8 cellular contexts compared by ENCODE assay signal in the genomic region with DNA sequence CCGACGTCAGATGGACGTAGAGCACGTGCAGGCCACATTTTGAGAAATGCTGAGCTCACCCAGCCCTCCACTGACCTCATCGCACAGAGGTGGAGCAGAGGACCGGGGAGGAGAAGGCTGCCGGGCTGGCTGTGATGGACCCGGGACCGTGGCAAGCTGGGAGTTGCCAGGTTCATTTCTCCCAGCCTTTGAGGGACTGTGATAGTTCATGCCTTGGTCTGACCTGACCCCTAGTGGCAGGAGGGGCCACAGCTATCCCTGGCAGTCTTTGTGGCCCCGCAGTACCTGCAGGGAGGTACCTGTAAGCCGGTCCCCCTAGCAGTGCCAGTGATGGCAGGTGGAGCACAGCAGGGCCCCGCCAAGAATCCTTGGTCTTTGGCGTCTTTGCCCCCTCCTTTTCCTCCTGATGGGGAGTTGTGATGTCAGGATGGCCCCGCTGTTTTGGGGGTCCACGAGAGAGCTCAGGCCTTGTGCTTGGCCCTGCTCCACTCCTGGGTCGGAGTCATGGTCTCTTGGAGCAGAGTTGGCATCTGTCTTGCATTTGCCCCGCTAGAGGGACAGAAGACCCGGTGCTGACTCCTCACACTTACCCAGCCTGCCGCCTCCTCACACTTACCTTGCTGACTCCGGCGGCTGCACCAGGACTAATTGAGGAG. TPM values are rescaled to one million over a fixed set of nuclear protein-coding genes. Genes with fewer than 3 reads are reported as not detected.
DNase-seq lines count a peak whose midpoint lies in the region; ATAC-seq and TF ChIP-seq lines count a peak whose summit lies in the region.

No MANE protein-coding gene starts in this region.

- H4K8ac ChIP-seq in H9 (replicated peaks; ENCODE audit: insufficient read length, low read depth, low read length) = no peak overlapping the region

- no peak overlapping the region for H3K18ac ChIP-seq in H9 (ENCODE audit: insufficient read length, low read depth, low read length)

- H3K9ac ChIP-seq in H9 (ENCODE audit: extremely low read depth, insufficient read length, low read length) = no peak overlapping the region

- H3K36me3 Mint-ChIP-seq in H9 (ENCODE audit: insufficient read depth in 1 of 3, low read depth in 3 of 3) = peaks cover 5 to 41% (median 5%) of the 10 kb centered on the region in 3 experiments; a peak in 5 of 7 replicates

- no peaks in the 10 kb centered on the region for H3K79me2 ChIP-seq in H9 (ENCODE audit: insufficient read depth, low read length)

- no peak overlapping the region for H2AK5ac ChIP-seq in H9 (ENCODE audit: insufficient read length, low read length)

- no peak for TF ChIP-seq EP300 in tibial nerve (IDR thresholded peaks at IDR 0.05)

- H3K56ac ChIP-seq in H9 (ENCODE audit: insufficient read length, low read depth, low read length) = no peak overlapping the region

- no peak overlapping the region for H2BK5ac ChIP-seq in H9 (ENCODE audit: insufficient read length, low read length)

- H3K27ac Mint-ChIP-seq in H9 = peak overlapping the region in 1 of 3 experiments; percentile 92; a peak in 1 of 7 replicates

- H3K27ac ChIP-seq in H9 (ENCODE audit: insufficient read length, low read depth, low read length) (no peak overlapping the region), tibial nerve (no peak overlapping the region)

- no peaks in the 10 kb centered on the region for H3K79me1 ChIP-seq in H9 (ENCODE audit: insufficient read depth, low read depth, low read length, poor library complexity, severe bottlenecking)

- H3K9me3 ChIP-seq in H9 (ENCODE audit: control insufficient read depth, low read depth, low read length) (no peaks in the 10 kb centered on the region), tibial nerve (no peaks in the 10 kb centered on the region)

- TF ChIP-seq POLR2A in tibial nerve (IDR thresholded peaks at IDR 0.05) = no peak

- no peak overlapping the region for H3K4ac ChIP-seq in H9 (ENCODE audit: low read depth, low read length)

- H3K36me3 ChIP-seq in BJ (ENCODE audit: control insufficient read depth, insufficient read depth, low read length) (peaks cover 5% of the 10 kb centered on the region), tibial nerve (peaks cover 0 to 4% (median 0%) of the 10 kb centered on the region in 3 donors)

- H3K4me3 ChIP-seq in BJ (ENCODE audit: low read depth, low read length) = no peak overlapping the region
- no peak overlapping the region for H3K4me3 ChIP-seq in foreskin fibroblast (ENCODE audit: low read depth in 1 of 2, low read length in 2 of 2)
- no peak overlapping the region for H3K4me3 ChIP-seq in tibial nerve

- H3K4me1 ChIP-seq in H9 (ENCODE audit: insufficient read depth, low read length) (no peaks in the 10 kb centered on the region), tibial nerve (peaks cover 0 to 6% (median 0%) of the 10 kb centered on the region in 4 donors)

- H2BK20ac ChIP-seq in H9 (ENCODE audit: low read depth, low read length, poor library complexity, severe bottlenecking) = no peak overlapping the region

- ATAC-seq in GM21423 (IDR thresholded peaks at IDR 0.05; ENCODE audit: unreplicated experiment) = no peak

- TF ChIP-seq CTCF in BJ (IDR thresholded peaks at IDR 0.05; ENCODE audit: insufficient read depth, low read depth, low read length) = peak; percentile 84
- peak; percentile 92 for TF ChIP-seq CTCF in H9 (conservative IDR thresholded peaks at IDR 0.05)
- TF ChIP-seq CTCF in foreskin fibroblast (IDR thresholded peaks at IDR 0.05; ENCODE audit: low read depth, low read length) = peak; percentile 76
- TF ChIP-seq CTCF in tibial nerve (IDR thresholded peaks at IDR 0.05) = peak; percentile 68 to 89 (median 74)

- H3K27me3 Mint-ChIP-seq in H9 (ENCODE audit: low read depth) = no peaks in the 10 kb centered on the region

- POLR2A ChIA-PET in BJ (lab: Charles Lee) = interaction anchor here (0.6 kb wide), 1 partner anchor 833 kb away, joined by 3 read pairs; the partner anchor contains the start of gene NCBP3

- H4K20me1 ChIP-seq in H9 (ENCODE audit: control insufficient read depth, insufficient read depth, insufficient read length) = no peaks in the 10 kb centered on the region

- H3K23ac ChIP-seq in H9 (ENCODE audit: insufficient read length, low read depth, low read length) = no peak overlapping the region

- CTCF ChIA-PET in BJ (lab: Yijun Ruan, JAX) = interaction anchor here (0.7 to 5.8 kb wide), 30 partner anchors 8 to 396 kb away, joined by 3 to 83 read pairs (median 4); no protein-coding TSS in a partner anchor

- no peak overlapping the region for H3K14ac ChIP-seq in H9 (ENCODE audit: insufficient read depth, low read length)

- no peak overlapping the region for H2BK120ac ChIP-seq in H9 (ENCODE audit: low read depth, low read length, poor library complexity, severe bottlenecking)

- no peak overlapping the region for H2BK15ac ChIP-seq in H9 (ENCODE audit: low read depth, low read length)

- H3K23me2 ChIP-seq in H9 (ENCODE audit: insufficient read length, low read depth, low read length, poor library complexity, severe bottlenecking) = no peaks in the 10 kb centered on the region

- DNase-seq in BJ (ENCODE audit: low read depth) (no peak), H9 (peak; percentile 92), OCI-M1 (lab: John Stamatoyannopoulos, UW) (peak; percentile 42), activated T-helper 1 cell treated with Interleukin-2 at 50 U/mL for 16 hours (ENCODE audit: low read depth) (peak; percentile 28), foreskin fibroblast (peak; percentile 36 to 81), nucleus accumbens (lab: John Stamatoyannopoulos, UW) (peak in 49 of 56 donors; percentile 7 to 76 (median 38)), tibial nerve (ENCODE audit: low spot score in 2 of 2) (peak; percentile 30 to 58)

- H3K9me3 Mint-ChIP-seq in H9 = no peaks in the 10 kb centered on the region

- no peak overlapping the region for H3T11ph ChIP-seq in H9 (ENCODE audit: low read length)

- no peak overlapping the region for H2AFZ ChIP-seq in H9 (ENCODE audit: low read length)

- no peaks in the 10 kb centered on the region for H3K27me3 ChIP-seq in BJ (ENCODE audit: control insufficient read depth, insufficient read depth, low read length)
- H3K27me3 ChIP-seq in H9 (ENCODE audit: insufficient read depth, low read length) = no peaks in the 10 kb centered on the region
- no peaks in the 10 kb centered on the region for H3K27me3 ChIP-seq in tibial nerve

- no CpG with 5 or more reads among the region's 21 CpGs for WGBS in H9 (ENCODE audit: extremely low coverage, insufficient read length, low lambda C conversion rate)
- WGBS in tibial nerve, 2 donors = 47 to 60% methylated on average over 18 to 20 of the region's 21 CpGs

- peaks cover 0 to 2% of the 10 kb centered on the region in 2 experiments; a peak in 1 of 4 replicates for H3K4me1 Mint-ChIP-seq in H9

- no peak overlapping the region for H4K91ac ChIP-seq in H9 (ENCODE audit: insufficient read length, low read depth, low read length)

- no peak overlapping the region for H4K5ac ChIP-seq in H9 (ENCODE audit: insufficient read length, low read depth, low read length)

- H3K4me2 ChIP-seq in H9 (ENCODE audit: insufficient read depth, insufficient read length, low read length) = no peak overlapping the region

- no peak overlapping the region for H2BK12ac ChIP-seq in H9 (ENCODE audit: insufficient read length, low read depth, low read length)

- no peak overlapping the region; a peak in 1 of 5 replicates for H3K4me3 Mint-ChIP-seq in H9

RNA-seq across cellular contexts. Expression of gene OR1D5, which starts 50.4 kb away (rescaled TPM):
- not detected in 2 replicates for polyA plus RNA-seq in BJ (2011; rRNA removed)
- not detected in 2 replicates for polyA minus RNA-seq in BJ (2011; rRNA and poly(A)+ RNA removed)
- total RNA-seq in H9 (2021) (not detected in 2 replicates), tibial nerve (not detected)
